Comparison of ENCODE assay signal across 17 cellular contexts in the genomic region with DNA sequence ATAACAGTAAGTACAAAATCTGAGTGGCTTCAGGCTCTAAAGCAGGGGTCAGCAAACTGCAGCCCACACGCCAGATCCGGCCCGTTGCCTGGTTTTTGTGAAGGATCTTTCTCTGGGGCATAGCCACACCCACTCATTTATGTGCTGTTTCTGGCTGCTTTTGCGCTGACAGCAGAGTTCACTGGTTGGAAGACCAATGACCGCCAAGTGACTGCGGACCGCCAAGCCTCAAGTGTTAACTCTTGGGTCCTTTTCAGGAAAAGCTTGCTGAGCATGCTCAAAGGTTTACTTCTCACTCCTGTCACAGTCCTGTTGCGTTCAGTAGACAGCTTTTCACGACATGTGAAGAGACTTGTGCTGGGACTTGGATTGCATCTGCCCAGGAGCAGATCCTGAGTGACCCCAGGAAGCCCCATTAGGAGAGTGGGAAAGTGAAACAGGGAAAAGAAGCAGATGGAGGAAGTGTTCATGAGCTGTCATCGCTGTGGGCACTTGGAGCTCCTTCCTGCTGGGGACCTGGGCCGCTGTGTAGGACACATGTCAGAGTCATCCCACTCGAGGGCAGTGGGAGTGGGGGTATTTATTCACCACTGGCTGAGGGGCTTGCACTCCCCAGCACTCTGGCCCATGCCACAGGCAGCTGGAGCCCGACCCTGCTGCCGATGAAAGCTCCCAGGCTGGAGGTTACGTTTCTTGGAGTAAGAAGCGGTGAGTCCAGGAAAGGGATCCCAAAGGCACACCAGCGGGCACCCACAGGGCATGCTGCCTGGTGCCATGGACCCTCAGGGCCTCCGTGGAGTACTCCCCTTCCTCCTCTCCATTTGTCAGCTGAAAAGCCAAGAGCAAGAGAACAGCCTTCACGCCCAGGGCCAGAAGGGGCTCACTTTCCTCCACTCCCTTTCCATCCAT.
"Had no signal": no experiment of that assay in that cellular context is flagged by ENCODE, and none has a peak within 500 bp of the region (broad histone marks: within the 10 kb centered on the region; RNA-seq: fewer than 3 reads in every experiment).

No MANE protein-coding gene starts in this region.

- H3K9me3 ChIP-seq: upper lobe of right lung had no signal

- H3K27me3 ChIP-seq: cardiac muscle cell, heart left ventricle, upper lobe of right lung had no signal

- H3K27me3 Mint-ChIP-seq: activated CD4-positive, alpha-beta memory T cell treated with anti-CD3 and anti-CD28 coated beads, Interleukin-2, amount 10 ng/mL, durations not matched to agents 7 days and 5 days; activated CD4-positive, alpha-beta T cell treated with anti-CD3 and anti-CD28 coated beads for 36 hours; naive B cell had no signal

- H3K9me3 Mint-ChIP-seq: immature natural killer cell had no signal

- H3K36me3 ChIP-seq: cardiac muscle cell, heart left ventricle, upper lobe of right lung had no signal

- H3K4me3 Mint-ChIP-seq: activated CD4-positive, alpha-beta memory T cell treated with anti-CD3 and anti-CD28 coated beads, Interleukin-2, amount 10 ng/mL, durations not matched to agents 7 days and 5 days; activated CD4-positive, alpha-beta T cell treated with anti-CD3 and anti-CD28 coated beads for 36 hours; immature natural killer cell; naive B cell; T-helper 1 cell treated with Interleukin-12 subunit alpha and Interleukin-12 subunit beta and Interleukin-4 antibody, amounts not matched to agents 30 μg/mL and 1 μg/mL, for 36 hours had no signal

- DNase-seq: activated CD4-positive, alpha-beta memory T cell treated with anti-CD3 and anti-CD28 coated beads, Interleukin-2, amount 10 ng/mL, durations not matched to agents 7 days and 5 days; activated CD4-positive, alpha-beta T cell treated with anti-CD3 and anti-CD28 coated beads for 36 hours; activated naive CD4-positive, alpha-beta T cell; foreskin melanocyte; immature natural killer cell; mammary epithelial cell; naive B cell; stimulated activated CD4-positive, alpha-beta T cell treated with anti-CD3 and anti-CD28 coated beads, Interleukin-4, amount 100 ng/mL, for 4 hours; stimulated activated CD8-positive, alpha-beta memory T cell treated with anti-CD3 and anti-CD28 coated beads, Interleukin-4, amount 100 ng/mL, for 48 hours; stimulated activated naive CD4-positive, alpha-beta T cell treated with Interleukin-2 at 50 U/mL for 16 hours; upper lobe of right lung had no signal

- H3K4me2 ChIP-seq: smooth muscle cell had no signal

- H3K4me1 ChIP-seq: upper lobe of right lung had no signal

- FAIRE-seq: colon, endothelial cell of umbilical vein had no signal

- ATAC-seq: activated CD4-positive, alpha-beta T cell treated with anti-CD3 and anti-CD28 coated beads for 36 hours; heart left ventricle; upper lobe of right lung had no signal

- H3K27ac Mint-ChIP-seq: activated CD4-positive, alpha-beta memory T cell treated with anti-CD3 and anti-CD28 coated beads, Interleukin-2, amount 10 ng/mL, durations not matched to agents 7 days and 5 days; activated CD4-positive, alpha-beta T cell treated with anti-CD3 and anti-CD28 coated beads for 36 hours; immature natural killer cell; T-helper 1 cell treated with Interleukin-12 subunit alpha and Interleukin-12 subunit beta and Interleukin-4 antibody, amounts not matched to agents 30 μg/mL and 1 μg/mL, for 36 hours had no signal

- H3K27ac ChIP-seq: cardiac muscle cell, heart left ventricle, upper lobe of right lung had no signal

- H3K4me3 ChIP-seq: cardiac muscle cell, heart left ventricle, smooth muscle cell, upper lobe of right lung had no signal

- H3K4me1 Mint-ChIP-seq: activated CD4-positive, alpha-beta memory T cell treated with anti-CD3 and anti-CD28 coated beads, Interleukin-2, amount 10 ng/mL, durations not matched to agents 7 days and 5 days; activated CD4-positive, alpha-beta T cell treated with anti-CD3 and anti-CD28 coated beads for 36 hours had no signal
